In the genomic region with DNA sequence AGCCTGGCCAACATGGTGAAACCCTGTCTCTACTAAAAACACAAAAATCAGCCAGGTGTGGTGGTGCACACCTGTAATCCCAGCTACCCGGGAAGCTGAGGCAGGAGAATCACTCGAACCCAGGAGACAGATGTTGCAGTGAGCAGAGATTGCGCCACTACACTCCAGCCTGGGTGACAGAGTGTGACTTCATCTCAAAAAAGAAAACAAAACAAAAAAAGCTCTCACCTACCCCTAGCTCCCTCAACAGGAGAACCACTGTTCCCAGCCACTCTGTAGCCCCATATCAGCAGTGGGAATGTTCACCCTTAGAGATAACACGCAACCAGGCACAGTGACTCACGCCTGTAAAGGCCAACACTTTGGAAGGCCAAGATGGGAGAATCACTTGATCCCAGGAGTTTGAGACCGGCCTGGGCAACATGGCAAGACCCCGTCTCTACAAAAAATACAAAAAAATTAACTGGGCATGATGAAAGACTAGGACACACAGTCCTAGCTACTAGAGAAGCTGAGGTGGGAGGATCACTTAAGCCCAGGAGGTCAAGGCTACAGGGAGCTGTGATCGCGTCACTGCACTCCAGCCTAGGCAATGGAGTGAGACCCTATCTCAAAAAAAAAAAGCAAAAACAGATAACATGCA, we compare ENCODE assay signal across 19 cellular contexts. TPM values are rescaled to one million over a fixed set of nuclear protein-coding genes. Genes with fewer than 3 reads are reported as not detected.
A peak's percentile ranks its signal among the peaks of the same experiment; 100 is the strongest.
DNase-seq lines count a peak whose midpoint lies in the region; ATAC-seq and TF ChIP-seq lines count a peak whose summit lies in the region.
"Had no signal": no experiment of that assay in that cellular context is flagged by ENCODE, and none has a peak within 500 bp of the region (broad histone marks: within the 10 kb centered on the region; RNA-seq: fewer than 3 reads in every experiment).

No MANE protein-coding gene starts in this region.

- DNase-seq in CD14-positive monocyte (ENCODE audit: low spot score): no peak
- no peak for DNase-seq in CD4-positive, alpha-beta memory T cell
- no peak for DNase-seq in activated T-helper 1 cell treated with anti-CD3 and anti-CD28 coated beads, Interleukin-12 subunit alpha, Interleukin-12 subunit beta, Interleukin-2, Interleukin-4 antibody, amounts not matched to agents 30 ng/mL and 10 ng/mL and 1 ng/mL, durations not matched to agents 14 hours and 24 hours and 36 hours (ENCODE audit: low spot score)
- DNase-seq in natural killer cell: no peak
- DNase-seq in AG20443 (ENCODE audit: low spot score): no peak
- DNase-seq in C1 segment of cervical spinal cord (lab: John Stamatoyannopoulos, UW): no peak
- DNase-seq: activated naive CD4-positive, alpha-beta T cell; AML-193; body of pancreas; GM23248; head of caudate nucleus; midbrain; NCI-H526 treated with DMSO at 0.1 percent for 48 hours; nucleus accumbens; SHP77; thyroid gland; WERI-Rb-1 had no signal

- POLR2A ChIA-PET in CD4-positive, alpha-beta memory T cell (lab: Charles Lee; ENCODE audit: partially characterized antibody): interaction anchor here (1.4 to 26.7 kb wide), 6 partner anchors 9 to 51 kb away, joined by 4 to 1172 read pairs (median 98); partner anchors contain the start of genes SYNGR2, TMC6 and TMC8

- no peak overlapping the region for H3K4me3 ChIP-seq in CD4-positive, alpha-beta memory T cell (ENCODE audit: low read length in 2 of 2)
- H3K4me3 ChIP-seq: body of pancreas, GM23248, thyroid gland had no signal

- no peaks in the 10 kb centered on the region for H3K27me3 ChIP-seq in CD4-positive, alpha-beta memory T cell (ENCODE audit: insufficient read depth, low read length)
- H3K27me3 ChIP-seq: body of pancreas, thyroid gland had no signal

- TF ChIP-seq CTCF in CD14-positive monocyte (IDR thresholded peaks at IDR 0.05) (no peak), natural killer cell (IDR thresholded peaks at IDR 0.05) (no peak)

- H3K27me3 Mint-ChIP-seq in CD14-positive monocyte (ENCODE audit: low read depth in 3 of 3) (peaks cover 0 to 5% (median 0%) of the 10 kb centered on the region in 3 donors), natural killer cell (ENCODE audit: low read depth in 2 of 2) (no peaks in the 10 kb centered on the region)
- no peaks in the 10 kb centered on the region for H3K27me3 Mint-ChIP-seq in CD4-positive, alpha-beta memory T cell
- no peaks in the 10 kb centered on the region for H3K27me3 Mint-ChIP-seq in activated T-helper 1 cell treated with anti-CD3 and anti-CD28 coated beads, Interleukin-12 subunit alpha, Interleukin-12 subunit beta, Interleukin-2, Interleukin-4 antibody, amounts not matched to agents 30 ng/mL and 10 ng/mL and 1 ng/mL, durations not matched to agents 14 hours and 24 hours and 36 hours (ENCODE audit: insufficient read depth)

- H3K9me3 Mint-ChIP-seq in CD14-positive monocyte: no peaks in the 10 kb centered on the region
- H3K9me3 Mint-ChIP-seq in CD4-positive, alpha-beta memory T cell: peaks cover 0 to 7% (median 0%) of the 10 kb centered on the region in 8 donors
- no peaks in the 10 kb centered on the region for H3K9me3 Mint-ChIP-seq in activated T-helper 1 cell treated with anti-CD3 and anti-CD28 coated beads, Interleukin-12 subunit alpha, Interleukin-12 subunit beta, Interleukin-2, Interleukin-4 antibody, amounts not matched to agents 30 ng/mL and 10 ng/mL and 1 ng/mL, durations not matched to agents 14 hours and 24 hours and 36 hours
- H3K9me3 Mint-ChIP-seq in natural killer cell: no peaks in the 10 kb centered on the region

- H3K36me3 Mint-ChIP-seq in CD14-positive monocyte (peaks cover 43 to 56% of the 10 kb centered on the region in 2 donors), natural killer cell (peaks cover 10% of the 10 kb centered on the region)
- peaks cover 44 to 61% of the 10 kb centered on the region in 2 donors for H3K36me3 Mint-ChIP-seq in CD4-positive, alpha-beta memory T cell
- H3K36me3 Mint-ChIP-seq in activated T-helper 1 cell treated with anti-CD3 and anti-CD28 coated beads, Interleukin-12 subunit alpha, Interleukin-12 subunit beta, Interleukin-2, Interleukin-4 antibody, amounts not matched to agents 30 ng/mL and 10 ng/mL and 1 ng/mL, durations not matched to agents 14 hours and 24 hours and 36 hours (ENCODE audit: low read depth): peaks cover 46% of the 10 kb centered on the region

- peaks cover 84% of the 10 kb centered on the region for H3K4me1 ChIP-seq in CD4-positive, alpha-beta memory T cell (ENCODE audit: insufficient read depth, low read length)

- H3K27ac Mint-ChIP-seq in CD14-positive monocyte: peak overlapping the region in 4 of 7 donors; percentile 4 to 60 (median 24)
- peak overlapping the region in 6 of 7 donors; percentile 30 to 89 (median 72) for H3K27ac Mint-ChIP-seq in CD4-positive, alpha-beta memory T cell
- H3K27ac Mint-ChIP-seq in activated T-helper 1 cell treated with anti-CD3 and anti-CD28 coated beads, Interleukin-12 subunit alpha, Interleukin-12 subunit beta, Interleukin-2, Interleukin-4 antibody, amounts not matched to agents 30 ng/mL and 10 ng/mL and 1 ng/mL, durations not matched to agents 14 hours and 24 hours and 36 hours: peak overlapping the region; percentile 68
- H3K27ac Mint-ChIP-seq in natural killer cell: peak overlapping the region; percentile 71 to 74

- ATAC-seq in natural killer cell (no peak), GM19463 (IDR thresholded peaks at IDR 0.05; ENCODE audit: unreplicated experiment) (no peak)
- ATAC-seq: body of pancreas, left lobe of liver had no signal

- H3K4me3 Mint-ChIP-seq in CD14-positive monocyte (no peak overlapping the region), natural killer cell (peak overlapping the region; percentile 53)
- H3K4me3 Mint-ChIP-seq in CD4-positive, alpha-beta memory T cell: peak overlapping the region in 7 of 8 donors; percentile 22 to 72 (median 49)
- H3K4me3 Mint-ChIP-seq in activated T-helper 1 cell treated with anti-CD3 and anti-CD28 coated beads, Interleukin-12 subunit alpha, Interleukin-12 subunit beta, Interleukin-2, Interleukin-4 antibody, amounts not matched to agents 30 ng/mL and 10 ng/mL and 1 ng/mL, durations not matched to agents 14 hours and 24 hours and 36 hours: peak overlapping the region; percentile 20

- no peak overlapping the region for H3K27ac ChIP-seq in CD4-positive, alpha-beta memory T cell (ENCODE audit: low read depth, low read length)
- H3K27ac ChIP-seq: body of pancreas, GM23248, thyroid gland, WERI-Rb-1 had no signal

- no peaks in the 10 kb centered on the region for H3K9me3 ChIP-seq in CD4-positive, alpha-beta memory T cell (ENCODE audit: control insufficient read depth in 1 of 2, low read length in 2 of 2)
- H3K9me3 ChIP-seq: body of pancreas, thyroid gland had no signal

- peaks cover 37% of the 10 kb centered on the region for H3K36me3 ChIP-seq in CD4-positive, alpha-beta memory T cell (ENCODE audit: insufficient read depth, low read length)
- H3K36me3 ChIP-seq: thyroid gland, WERI-Rb-1 had no signal

- CTCF ChIA-PET in CD4-positive, alpha-beta memory T cell (lab: Charles Lee; ENCODE audit: partially characterized antibody): interaction anchor here (1.0 to 8.0 kb wide), 7 partner anchors 8 to 116 kb away, joined by 5 to 121 read pairs (median 23); no protein-coding TSS in a partner anchor

- H3K4me1 Mint-ChIP-seq in CD14-positive monocyte: peaks cover 74% of the 10 kb centered on the region
- peaks cover 36 to 80% (median 60%) of the 10 kb centered on the region in 4 donors for H3K4me1 Mint-ChIP-seq in CD4-positive, alpha-beta memory T cell
- peaks cover 63% of the 10 kb centered on the region for H3K4me1 Mint-ChIP-seq in activated T-helper 1 cell treated with anti-CD3 and anti-CD28 coated beads, Interleukin-12 subunit alpha, Interleukin-12 subunit beta, Interleukin-2, Interleukin-4 antibody, amounts not matched to agents 30 ng/mL and 10 ng/mL and 1 ng/mL, durations not matched to agents 14 hours and 24 hours and 36 hours (ENCODE audit: low read depth)
- peaks cover 74 to 78% of the 10 kb centered on the region in 2 donors for H3K4me1 Mint-ChIP-seq in natural killer cell

- intact Hi-C loops in CD14-positive monocyte (cut with micrococcal nuclease): loop anchor here (2.0 to 5.0 kb wide), 2 partner anchors 23 to 36 kb away; no protein-coding TSS in a partner anchor
- intact Hi-C loops in CD4-positive, alpha-beta memory T cell (cut with micrococcal nuclease): no loop called here
- intact Hi-C loops in activated T-helper 1 cell treated with anti-CD3 and anti-CD28 coated beads, Interleukin-12 subunit alpha, Interleukin-12 subunit beta, Interleukin-2, Interleukin-4 antibody, amounts not matched to agents 30 ng/mL and 10 ng/mL and 1 ng/mL, durations not matched to agents 14 hours and 24 hours and 36 hours (cut with micrococcal nuclease): no loop called here
- intact Hi-C loops in natural killer cell (cut with micrococcal nuclease): no loop called here

RNA-seq across cellular contexts. Expression of gene TMC8, which starts 5.4 kb away (rescaled TPM):
- polyA plus RNA-seq in CD14-positive monocyte: 10 to 100 TPM; 13.3 to 15.1 TPM
- 100 to 1,000 TPM; 424 to 430 TPM for total RNA-seq in CD4-positive, alpha-beta memory T cell
- 100 to 1,000 TPM in 1 of 2 donors, 10 to 100 TPM in 1; 77.7 to 172 TPM for polyA plus RNA-seq in CD4-positive, alpha-beta memory T cell
- 234 and 239 TPM in 2 replicates for total RNA-seq in activated T-helper 1 cell treated with anti-CD3 and anti-CD28 coated beads, Interleukin-12 subunit alpha, Interleukin-12 subunit beta, Interleukin-2, Interleukin-4 antibody, amounts not matched to agents 30 ng/mL and 10 ng/mL and 1 ng/mL, durations not matched to agents 14 hours and 24 hours and 36 hours
- total RNA-seq in natural killer cell: 100 to 1,000 TPM; 401 to 551 (median 435) TPM
- total RNA-seq: GM23248 had no signal
- polyA plus RNA-seq: GM23248 had no signal

RNA-seq across cellular contexts. Expression of gene TMC6, which starts 7.4 kb away (rescaled TPM):
- 10 to 100 TPM; 60.1 to 79.2 TPM for polyA plus RNA-seq in CD14-positive monocyte
- total RNA-seq in CD4-positive, alpha-beta memory T cell: 100 to 1,000 TPM; 697 to 702 TPM
- polyA plus RNA-seq in CD4-positive, alpha-beta memory T cell: 100 to 1,000 TPM; 258 to 300 TPM
- 265 and 268 TPM in 2 replicates for total RNA-seq in activated T-helper 1 cell treated with anti-CD3 and anti-CD28 coated beads, Interleukin-12 subunit alpha, Interleukin-12 subunit beta, Interleukin-2, Interleukin-4 antibody, amounts not matched to agents 30 ng/mL and 10 ng/mL and 1 ng/mL, durations not matched to agents 14 hours and 24 hours and 36 hours
- total RNA-seq in natural killer cell: 100 to 1,000 TPM; 653 to 825 (median 687) TPM
- total RNA-seq: GM23248 had no signal
- polyA plus RNA-seq: GM23248 had no signal

RNA-seq across cellular contexts. Expression of gene C17orf99, which starts 10.2 kb away (rescaled TPM):
- not detected for polyA plus RNA-seq in CD14-positive monocyte
- not detected for total RNA-seq in CD4-positive, alpha-beta memory T cell
- not detected for polyA plus RNA-seq in CD4-positive, alpha-beta memory T cell
- not detected in 2 replicates for total RNA-seq in activated T-helper 1 cell treated with anti-CD3 and anti-CD28 coated beads, Interleukin-12 subunit alpha, Interleukin-12 subunit beta, Interleukin-2, Interleukin-4 antibody, amounts not matched to agents 30 ng/mL and 10 ng/mL and 1 ng/mL, durations not matched to agents 14 hours and 24 hours and 36 hours
- total RNA-seq in natural killer cell: not detected
- total RNA-seq: body of pancreas, GM23248, left lobe of liver, thyroid gland had no signal
- polyA plus RNA-seq: GM23248 had no signal

RNA-seq across cellular contexts. Expression of gene SYNGR2, which starts 32.4 kb away (rescaled TPM):
- polyA plus RNA-seq in CD14-positive monocyte: 100 to 1,000 TPM; 350 to 402 TPM
- total RNA-seq in CD4-positive, alpha-beta memory T cell: 10 to 100 TPM; 60.3 to 61.6 TPM
- polyA plus RNA-seq in CD4-positive, alpha-beta memory T cell: 100 to 1,000 TPM; 144 to 234 TPM
- total RNA-seq in activated T-helper 1 cell treated with anti-CD3 and anti-CD28 coated beads, Interleukin-12 subunit alpha, Interleukin-12 subunit beta, Interleukin-2, Interleukin-4 antibody, amounts not matched to agents 30 ng/mL and 10 ng/mL and 1 ng/mL, durations not matched to agents 14 hours and 24 hours and 36 hours: 131 and 133 TPM in 2 replicates
- 10 to 100 TPM; 41.2 to 62.1 (median 43.5) TPM for total RNA-seq in natural killer cell

RNA-seq across cellular contexts. Expression of gene TK1, which starts 50.9 kb away (rescaled TPM):
- polyA plus RNA-seq in CD14-positive monocyte: 1 to 10 TPM; 1.4 to 2.0 TPM
- total RNA-seq in CD4-positive, alpha-beta memory T cell: under 1 TPM in 1 of 2 experiments, not detected in 1; 0.55 TPM
- 1 to 10 TPM in 1 of 2 donors, under 1 TPM in 1; 0.88 to 1.4 TPM for polyA plus RNA-seq in CD4-positive, alpha-beta memory T cell
- 65.8 and 66.8 TPM in 2 replicates for total RNA-seq in activated T-helper 1 cell treated with anti-CD3 and anti-CD28 coated beads, Interleukin-12 subunit alpha, Interleukin-12 subunit beta, Interleukin-2, Interleukin-4 antibody, amounts not matched to agents 30 ng/mL and 10 ng/mL and 1 ng/mL, durations not matched to agents 14 hours and 24 hours and 36 hours
- total RNA-seq in natural killer cell: 1 to 10 TPM; 2.1 to 5.1 (median 3.9) TPM

Comparison
In these comparisons a context has a peak if more than half of its experiments do, and no peak if none do; other contexts are left out.
1. H3K4me3 Mint-ChIP-seq: peak in CD4-positive, alpha-beta memory T cell (7 of 8), activated T-helper 1 cell treated with anti-CD3 and anti-CD28 coated beads, Interleukin-12 subunit alpha, Interleukin-12 subunit beta, Interleukin-2, Interleukin-4 antibody, amounts not matched to agents 30 ng/mL and 10 ng/mL and 1 ng/mL, durations not matched to agents 14 hours and 24 hours and 36 hours (single experiment) and natural killer cell (single experiment); none in CD14-positive monocyte (0 of 2).
2. intact Hi-C loops: an anchor here in CD14-positive monocyte (2.0 to 5.0 kb wide); none called in CD4-positive, alpha-beta memory T cell, activated T-helper 1 cell treated with anti-CD3 and anti-CD28 coated beads, Interleukin-12 subunit alpha, Interleukin-12 subunit beta, Interleukin-2, Interleukin-4 antibody, amounts not matched to agents 30 ng/mL and 10 ng/mL and 1 ng/mL, durations not matched to agents 14 hours and 24 hours and 36 hours and natural killer cell.
3. Peak in every context shown above with its lines, with median percentiles within 50 percentile points of each other: H3K27ac Mint-ChIP-seq.